ENCODE assay signal across 32 cellular contexts in the genomic region with DNA sequence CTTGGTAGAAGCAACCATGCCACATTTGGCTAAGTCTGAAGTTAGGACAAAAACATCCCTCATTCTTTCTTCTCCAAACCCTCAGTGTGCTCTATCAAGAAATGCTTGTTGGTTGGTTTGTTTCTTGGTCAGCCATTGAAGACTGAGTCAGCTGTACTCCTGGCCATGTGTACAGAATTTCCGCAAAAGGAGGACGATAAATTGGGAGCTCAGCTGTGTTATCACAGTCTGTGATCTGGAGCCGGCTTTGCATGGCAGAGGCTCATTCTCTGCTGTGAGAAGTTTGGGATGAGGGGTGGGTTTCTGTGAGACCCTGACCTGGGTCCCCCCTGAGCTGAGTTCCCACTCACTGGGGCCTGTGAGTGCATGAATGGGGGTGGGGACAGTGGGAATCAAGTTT. TPM values are rescaled to one million over a fixed set of nuclear protein-coding genes. Genes with fewer than 3 reads are reported as not detected.
"Had no signal": no experiment of that assay in that cellular context is flagged by ENCODE, and none has a peak within 500 bp of the region (broad histone marks: within the 10 kb centered on the region; RNA-seq: fewer than 3 reads in every experiment).

No MANE protein-coding gene starts in this region.

- H3K4me3 Mint-ChIP-seq: central memory CD8-positive, alpha-beta T cell; dendritic cell treated with granulocyte-macrophage colony-stimulating factor and Interleukin-4, amounts not matched to agents 40 ng/mL and 50 ng/mL, for 4 days; memory B cell; naive thymus-derived CD4-positive, alpha-beta T cell; nephron; stimulated activated memory B cell treated with anti-CD40 and anti-IgM and Interleukin-4, amounts not matched to agents 10 μg/mL and 1 μg/mL and 100 μg/mL, for 72 hours had no signal

- ATAC-seq: heart left ventricle; left lobe of liver; naive thymus-derived CD4-positive, alpha-beta T cell; sciatic nerve; stimulated activated memory B cell treated with anti-CD40 and anti-IgM and Interleukin-4, amounts not matched to agents 10 μg/mL and 1 μg/mL and 100 μg/mL, for 72 hours; stimulated activated naive CD8-positive, alpha-beta T cell treated with anti-CD3 and anti-CD28 coated beads, Interleukin-15, Interleukin-2, amounts not matched to agents 100 U/mL and 50 U/mL, for 24 hours had no signal

- H3K4me3 ChIP-seq: colonic mucosa, gastrocnemius medialis, heart left ventricle, hepatocyte, lung, ovary, smooth muscle cell, thoracic aorta, tibial nerve, upper lobe of left lung, uterus had no signal

- H3K36me3 Mint-ChIP-seq: naive thymus-derived CD4-positive, alpha-beta T cell; stimulated activated memory B cell treated with anti-CD40 and anti-IgM and Interleukin-4, amounts not matched to agents 10 μg/mL and 1 μg/mL and 100 μg/mL, for 72 hours had no signal

- H3K27ac Mint-ChIP-seq: dendritic cell treated with granulocyte-macrophage colony-stimulating factor and Interleukin-4, amounts not matched to agents 40 ng/mL and 50 ng/mL, for 4 days; memory B cell; naive thymus-derived CD4-positive, alpha-beta T cell; nephron; stimulated activated memory B cell treated with anti-CD40 and anti-IgM and Interleukin-4, amounts not matched to agents 10 μg/mL and 1 μg/mL and 100 μg/mL, for 72 hours had no signal

- H3K4me1 ChIP-seq: colonic mucosa, upper lobe of left lung, uterus had no signal

- FAIRE-seq: kidney had no signal

- H3K9me3 Mint-ChIP-seq: central memory CD8-positive, alpha-beta T cell; dendritic cell treated with granulocyte-macrophage colony-stimulating factor and Interleukin-4, amounts not matched to agents 40 ng/mL and 50 ng/mL, for 4 days; memory B cell had no signal

- H3K27ac ChIP-seq: colonic mucosa, heart left ventricle, hepatocyte, thoracic aorta, upper lobe of left lung had no signal

- H3K9me3 ChIP-seq: colonic mucosa, gastrocnemius medialis, ovary, thoracic aorta, tibial nerve, upper lobe of left lung, uterus had no signal

- DNase-seq: colonic mucosa; effector CD8-positive, alpha-beta T cell; erythroblast; foreskin fibroblast; gastrocnemius medialis; heart left ventricle; kidney; midbrain; naive thymus-derived CD4-positive, alpha-beta T cell; occipital lobe; ovary; posterior cingulate gyrus; retina; stimulated activated CD4-positive, alpha-beta T cell treated with anti-CD3 and anti-CD28 coated beads, Interleukin-12 subunit alpha, Interleukin-12 subunit beta, amount 100 ng/mL, for 4 hours; stimulated activated CD4-positive, alpha-beta T cell treated with anti-CD3 and anti-CD28 coated beads, Interleukin-1b, Interleukin-23, amount 100 ng/mL, for 48 hours; stimulated activated CD4-positive, alpha-beta T cell treated with anti-CD3 and anti-CD28 coated beads, Interleukin-4, amount 100 ng/mL, for 24 hours; stimulated activated naive CD8-positive, alpha-beta T cell treated with anti-CD3 and anti-CD28 coated beads, Interleukin-15, Interleukin-2, amounts not matched to agents 100 U/mL and 50 U/mL, for 24 hours; substantia nigra; upper lobe of left lung; uterus had no signal

- H3K36me3 ChIP-seq: colonic mucosa, gastrocnemius medialis, heart left ventricle, ovary, thoracic aorta, tibial nerve, upper lobe of left lung, uterus had no signal

- H2AFZ ChIP-seq: hepatocyte had no signal

- H3K27me3 ChIP-seq: colonic mucosa, gastrocnemius medialis, hepatocyte, ovary, tibial nerve, upper lobe of left lung, uterus had no signal

- H3K4me1 Mint-ChIP-seq: central memory CD8-positive, alpha-beta T cell; memory B cell; naive thymus-derived CD4-positive, alpha-beta T cell; stimulated activated memory B cell treated with anti-CD40 and anti-IgM and Interleukin-4, amounts not matched to agents 10 μg/mL and 1 μg/mL and 100 μg/mL, for 72 hours had no signal

- H3K4me2 ChIP-seq: hepatocyte, smooth muscle cell had no signal

RNA-seq across cellular contexts. Expression of gene GREB1, which starts 41.6 kb away (rescaled TPM):
- polyA plus RNA-seq: naive thymus-derived CD4-positive, alpha-beta T cell had no signal
